ENCODE assay signal across 15 cellular contexts in the genomic region with DNA sequence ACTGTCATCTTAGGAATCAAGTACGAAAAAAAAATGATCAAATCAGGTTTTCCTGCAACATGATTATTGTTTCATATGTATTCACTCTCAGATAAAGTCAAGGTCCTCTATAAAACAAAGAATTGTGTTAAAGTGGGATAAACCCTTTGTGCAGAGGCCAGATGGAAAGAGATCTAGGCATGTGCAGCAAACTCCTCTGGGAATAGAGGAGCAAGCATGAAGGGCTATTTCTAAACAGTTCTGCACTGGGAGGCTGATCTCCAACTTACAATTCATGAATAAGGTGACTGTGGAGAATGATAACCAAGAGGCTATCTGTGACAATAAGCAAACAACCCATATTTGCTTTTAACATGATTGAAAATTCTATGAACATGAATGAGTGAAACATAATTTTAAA. TPM values are rescaled to one million over a fixed set of nuclear protein-coding genes. Genes with fewer than 3 reads are reported as not detected.
DNase-seq lines count a peak whose midpoint lies in the region; ATAC-seq and TF ChIP-seq lines count a peak whose summit lies in the region.
"Had no signal": no experiment of that assay in that cellular context is flagged by ENCODE, and none has a peak within 500 bp of the region (broad histone marks: within the 10 kb centered on the region; RNA-seq: fewer than 3 reads in every experiment).

No MANE protein-coding gene starts in this region.

- peaks cover 41% of the 10 kb centered on the region for H3K4me1 ChIP-seq in BLaER1
- H3K4me1 ChIP-seq in IMR-90 (ENCODE audit: control insufficient read depth, insufficient read depth, low read length), result peaks cover 5% of the 10 kb centered on the region; the same call in 1 of the 2 replicates
- peaks cover 10% of the 10 kb centered on the region for H3K4me1 ChIP-seq in upper lobe of right lung

- H2AK5ac ChIP-seq in IMR-90 (ENCODE audit: low read depth, low read length), result no peak overlapping the region

- H4K20me1 ChIP-seq in BLaER1 (peaks cover 7% of the 10 kb centered on the region; the same call in 1 of the 2 replicates), IMR-90 (ENCODE audit: insufficient read depth, low read length) (peaks cover 9% of the 10 kb centered on the region; the same call in 1 of the 2 replicates)

- H3K56ac ChIP-seq in IMR-90 (ENCODE audit: extremely low read depth, insufficient read depth, low read length), result no peak overlapping the region

- no peak overlapping the region for H2BK20ac ChIP-seq in IMR-90 (ENCODE audit: low read depth, low read length)

- in situ Hi-C loops in IMR-90 (cut with MboI; ENCODE audit: low sequenced_read_pairs), result loop anchor here (5.0 kb wide), 1 partner anchor 217 kb away; no protein-coding TSS in a partner anchor

- no peak overlapping the region for H2AFZ ChIP-seq in IMR-90 (replicated peaks; ENCODE audit: low read length, poor library complexity)

- intact Hi-C loops in IMR-90 (cut with micrococcal nuclease), result loop anchor here (5.0 kb wide), 2 partner anchors 162 to 177 kb away; no protein-coding TSS in a partner anchor
- intact Hi-C loops in upper lobe of right lung (cut with DNase I), result no loop called here

- TF ChIP-seq RAD21 in IMR-90 (IDR thresholded peaks at IDR 0.05; ENCODE audit: low read length), result no peak

- no peak overlapping the region for H4K5ac ChIP-seq in IMR-90 (ENCODE audit: low read depth, low read length)

- H3K27me3 ChIP-seq in BLaER1 (no peaks in the 10 kb centered on the region), IMR-90 (ENCODE audit: control insufficient read depth, insufficient read depth, low read length) (no peaks in the 10 kb centered on the region), upper lobe of right lung (no peaks in the 10 kb centered on the region)

- H4K91ac ChIP-seq in IMR-90 (ENCODE audit: insufficient read depth, low read depth, low read length), result no peak overlapping the region

- H3K23ac ChIP-seq in IMR-90 (ENCODE audit: low read depth, low read length), result peak overlapping the region; percentile 64; the same call in 1 of the 2 replicates

- no peak overlapping the region for H2BK15ac ChIP-seq in IMR-90 (ENCODE audit: low read depth, low read length)

- no peak overlapping the region for H3K27ac ChIP-seq in BLaER1
- no peak overlapping the region for H3K27ac ChIP-seq in IMR-90 (ENCODE audit: insufficient read depth, low read length)
- H3K27ac ChIP-seq in upper lobe of right lung, result no peak overlapping the region
- H3K27ac ChIP-seq: HL-60 had no signal

- no peak overlapping the region for H3K18ac ChIP-seq in IMR-90 (ENCODE audit: low read depth, low read length)

- POLR2A ChIA-PET in IMR-90 (lab: Charles Lee; ENCODE audit: unreplicated experiment), result no interaction called here

- H3K79me1 ChIP-seq in IMR-90 (ENCODE audit: low read depth in 1 of 2, low read length in 2 of 2), result peaks cover 2 to 15% of the 10 kb centered on the region in 2 experiments; a peak in 1 of 4 replicates

- H3K9ac ChIP-seq in BLaER1, result no peak overlapping the region
- H3K9ac ChIP-seq in IMR-90 (ENCODE audit: low read depth, low read length), result no peak overlapping the region

- CTCF ChIA-PET in IMR-90 (lab: Yijun Ruan, JAX), result no interaction called here

- no peak overlapping the region for H3K4me3 ChIP-seq in BLaER1
- H3K4me3 ChIP-seq in IMR-90 (ENCODE audit: insufficient read depth, low read depth, low read length), result no peak overlapping the region
- H3K4me3 ChIP-seq in upper lobe of right lung, result no peak overlapping the region

- no peak overlapping the region for H3K14ac ChIP-seq in IMR-90 (replicated peaks; ENCODE audit: low read depth, low read length)

- TF ChIP-seq CTCF in IMR-90 (conservative IDR thresholded peaks at IDR 0.05; ENCODE audit: low read depth, low read length) (no peak), upper lobe of right lung (IDR thresholded peaks at IDR 0.05) (no peak)

- WGBS in IMR-90 (ENCODE audit: extremely low coverage in 2 of 2, insufficient read length in 1 of 2), 2 experiments, result no CpG with 5 or more reads among the region's 1 CpG

- dilution Hi-C loops in IMR-90 (cut with HindIII; ENCODE audit: low sequenced_read_pairs, unreplicated experiment), result no loop called here

- ATAC-seq in IMR-90 (ENCODE audit: low read depth), result no peak
- no peak for ATAC-seq in upper lobe of right lung
- ATAC-seq in HG02588 (IDR thresholded peaks at IDR 0.05; ENCODE audit: unreplicated experiment), result no peak
- no peak for ATAC-seq in activated CD4-positive, CD25-positive, alpha-beta regulatory T cell treated with anti-CD3 and anti-CD28 coated beads, Interleukin-2, amount 50 U/mL, for 24 hours
- ATAC-seq: left ventricle myocardium superior; sciatic nerve; stimulated activated naive CD8-positive, alpha-beta T cell treated with anti-CD3 and anti-CD28 coated beads, Interleukin-15, amount 100 ng/mL, for 72 hours had no signal

- no peak overlapping the region for H4K8ac ChIP-seq in IMR-90 (ENCODE audit: low read depth in 2 of 2, low read length in 2 of 2)

- H3K9me1 ChIP-seq in IMR-90 (ENCODE audit: insufficient read depth, low read length), result no peaks in the 10 kb centered on the region

- H3K4ac ChIP-seq in IMR-90 (ENCODE audit: low read depth, low read length), result no peak overlapping the region

- TF ChIP-seq POLR2A in IMR-90 (IDR thresholded peaks at IDR 0.05; ENCODE audit: low read depth, low read length), result no peak

- BruUV-seq in IMR-90 (replicated peaks; lab: Mats Ljungman, UMichigan), result no TSS peak

- H2AK9ac ChIP-seq in IMR-90 (replicated peaks; ENCODE audit: low read depth, low read length, poor library complexity), result no peak overlapping the region

- H2BK5ac ChIP-seq in IMR-90 (ENCODE audit: low read depth, low read length, poor library complexity, severe bottlenecking), result no peak overlapping the region

- H3K4me2 ChIP-seq in BLaER1, result peak overlapping the region; percentile 15; the same call in 1 of the 2 replicates
- H3K4me2 ChIP-seq in IMR-90 (ENCODE audit: low read depth, low read length), result no peak overlapping the region

- H2BK120ac ChIP-seq in IMR-90 (ENCODE audit: low read depth, low read length), result no peak overlapping the region

- no peak for DNase-seq in IMR-90
- peak; percentile 32 for DNase-seq in NCI-H345 treated with DMSO at 0.1 percent for 48 hours (lab: John Stamatoyannopoulos, UW; ENCODE audit: unreplicated experiment)
- DNase-seq in fibroblast of peridontal ligament (ENCODE audit: extremely low read depth), result peak; percentile 43
- no peak for DNase-seq in stimulated activated CD4-positive, alpha-beta T cell treated with anti-CD3 and anti-CD28 coated beads, Interleukin-4, amount 100 ng/mL, for 24 hours
- no peak for DNase-seq in upper lobe of right lung
- DNase-seq: activated CD4-positive, alpha-beta T cell treated with anti-CD3 and anti-CD28 coated beads for 48 hours; CD8-positive, alpha-beta memory T cell; H7; left ventricle myocardium superior; stimulated activated naive CD8-positive, alpha-beta T cell treated with anti-CD3 and anti-CD28 coated beads, Interleukin-15, amount 100 ng/mL, for 72 hours had no signal

- H3K36me3 ChIP-seq in BLaER1, result no peaks in the 10 kb centered on the region
- no peaks in the 10 kb centered on the region for H3K36me3 ChIP-seq in IMR-90 (ENCODE audit: control insufficient read depth, insufficient read depth, low read length)
- H3K36me3 ChIP-seq in upper lobe of right lung, result no peaks in the 10 kb centered on the region

- no peaks in the 10 kb centered on the region for H3K9me3 ChIP-seq in BLaER1
- no peaks in the 10 kb centered on the region for H3K9me3 ChIP-seq in IMR-90 (ENCODE audit: control insufficient read depth, insufficient read depth, low read length)
- H3K9me3 ChIP-seq in upper lobe of right lung, result no peaks in the 10 kb centered on the region

TF ChIP-seq in IMR-90, 13 proteins besides CTCF, POLR2A, EP300 and RAD21:
- no peak for TF ChIP-seq FOS (IDR thresholded peaks at IDR 0.05; ENCODE audit: low read depth, low read length)
- TF ChIP-seq CHD1 (IDR thresholded peaks at IDR 0.05; ENCODE audit: low read depth, low read length), result no peak
- no peak for TF ChIP-seq NFE2L2 (IDR thresholded peaks at IDR 0.05; ENCODE audit: low read depth, low read length)
- TF ChIP-seq, protein P1, sequence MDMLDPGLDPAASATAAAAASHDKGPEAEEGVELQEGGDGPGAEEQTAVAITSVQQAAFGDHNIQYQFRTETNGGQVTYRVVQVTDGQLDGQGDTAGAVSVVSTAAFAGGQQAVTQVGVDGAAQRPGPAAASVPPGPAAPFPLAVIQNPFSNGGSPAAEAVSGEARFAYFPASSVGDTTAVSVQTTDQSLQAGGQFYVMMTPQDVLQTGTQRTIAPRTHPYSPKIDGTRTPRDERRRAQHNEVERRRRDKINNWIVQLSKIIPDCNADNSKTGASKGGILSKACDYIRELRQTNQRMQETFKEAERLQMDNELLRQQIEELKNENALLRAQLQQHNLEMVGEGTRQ (IDR thresholded peaks at IDR 0.05; ENCODE audit: low read depth, low read length), result no peak
- no peak for TF ChIP-seq MAFK (IDR thresholded peaks at IDR 0.05; ENCODE audit: low read depth, low read length)
- TF ChIP-seq, protein P2, sequence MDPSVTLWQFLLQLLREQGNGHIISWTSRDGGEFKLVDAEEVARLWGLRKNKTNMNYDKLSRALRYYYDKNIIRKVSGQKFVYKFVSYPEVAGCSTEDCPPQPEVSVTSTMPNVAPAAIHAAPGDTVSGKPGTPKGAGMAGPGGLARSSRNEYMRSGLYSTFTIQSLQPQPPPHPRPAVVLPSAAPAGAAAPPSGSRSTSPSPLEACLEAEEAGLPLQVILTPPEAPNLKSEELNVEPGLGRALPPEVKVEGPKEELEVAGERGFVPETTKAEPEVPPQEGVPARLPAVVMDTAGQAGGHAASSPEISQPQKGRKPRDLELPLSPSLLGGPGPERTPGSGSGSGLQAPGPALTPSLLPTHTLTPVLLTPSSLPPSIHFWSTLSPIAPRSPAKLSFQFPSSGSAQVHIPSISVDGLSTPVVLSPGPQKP (IDR thresholded peaks at IDR 0.05; ENCODE audit: borderline replicate concordance, low read depth, low read length), result no peak
- no peak for TF ChIP-seq CEBPB (IDR thresholded peaks at IDR 0.05; ENCODE audit: low read depth, low read length)
- TF ChIP-seq MXI1 (IDR thresholded peaks at IDR 0.05; ENCODE audit: borderline replicate concordance, low read depth, low read length), result no peak
- TF ChIP-seq RCOR1 (IDR thresholded peaks at IDR 0.05; ENCODE audit: insufficient replicate concordance, low read length), result no peak
- no peak for TF ChIP-seq MAZ (IDR thresholded peaks at IDR 0.05; ENCODE audit: borderline replicate concordance, low read depth, low read length)
- TF ChIP-seq BHLHE40 (IDR thresholded peaks at IDR 0.05; ENCODE audit: low read depth, low read length), result no peak
- TF ChIP-seq RFX5 (IDR thresholded peaks at IDR 0.05; ENCODE audit: low read depth, low read length), result no peak
- no peak for TF ChIP-seq SMC3 (IDR thresholded peaks at IDR 0.05; ENCODE audit: low read depth, low read length)
TF ChIP-seq in IMR-90: peak in this region for 0.

RNA-seq across cellular contexts. Expression of a gene that starts 2.4 kb away (rescaled TPM):
- total RNA-seq in IMR-90 (2012; rRNA removed) (58.1 and 59.7 TPM in 2 replicates), upper lobe of right lung (126 TPM)
- 11.5 and 12.5 TPM in 2 replicates for polyA plus RNA-seq in IMR-90 (2012; rRNA removed)
- polyA plus RNA-seq in IMR-90 (2012; cell fraction: cytosol; rRNA removed), result 6.8 and 9.3 TPM in 2 replicates
- polyA plus RNA-seq in IMR-90 (2012; cell fraction: nucleus; rRNA removed; ENCODE audit: low replicate concordance), result 18.3 and 31.6 TPM in 2 replicates
- polyA plus RNA-seq: CD8-positive, alpha-beta memory T cell had no signal

Comparison
In these comparisons a context has a peak if more than half of its experiments do, and no peak if none do; other contexts are left out.
1. DNase-seq: peak in NCI-H345 treated with DMSO at 0.1 percent for 48 hours (single experiment) and fibroblast of peridontal ligament (single experiment); none in IMR-90 (single experiment), stimulated activated CD4-positive, alpha-beta T cell treated with anti-CD3 and anti-CD28 coated beads, Interleukin-4, amount 100 ng/mL, for 24 hours (single experiment) and upper lobe of right lung (single experiment).